In genomic region chr1:230232352-230232751, GRCh38 we compare ENCODE assay signal across 15 cellular contexts.
DNase-seq lines count a peak whose midpoint lies in the region; ATAC-seq and TF ChIP-seq lines count a peak whose summit lies in the region.
"Had no signal": no experiment of that assay in that cellular context is flagged by ENCODE, and none has a peak within 500 bp of the region (broad histone marks: within the 10 kb centered on the region; RNA-seq: fewer than 3 reads in every experiment).

No MANE protein-coding gene starts in this region.

- H3K9me2 ChIP-seq in neural cell (ENCODE audit: insufficient read depth, low read length) = no peaks in the 10 kb centered on the region

- H3K4me2 ChIP-seq in BLaER1 treated with 17β-estradiol and CSF1 and Interleukin-3, amounts not matched to agents 10 nM and 100 nM = peak overlapping the region; percentile 64 to 92 (median 81)
- H3K4me2 ChIP-seq in neural cell (ENCODE audit: low read length) = peak overlapping the region; percentile 77

- peaks cover 17 to 86% (median 32%) of the 10 kb centered on the region in 11 experiments; a peak in 21 of 22 replicates for H3K36me3 ChIP-seq in BLaER1 treated with 17β-estradiol and CSF1 and Interleukin-3, amounts not matched to agents 10 nM and 100 nM
- no peaks in the 10 kb centered on the region for H3K36me3 ChIP-seq in neural cell (ENCODE audit: insufficient read depth, low read length)
- H3K36me3 ChIP-seq: uterus had no signal

- H2AFZ ChIP-seq in neural cell (ENCODE audit: low read depth, low read length) = no peak overlapping the region

- no peaks in the 10 kb centered on the region for H3K79me2 ChIP-seq in neural cell (replicated peaks; ENCODE audit: insufficient read depth, low read length)

- ATAC-seq in GM18519 (IDR thresholded peaks at IDR 0.05; ENCODE audit: low FRiP score, unreplicated experiment) = no peak

- CTCF ChIA-PET in activated CD4-positive, alpha-beta T cell treated with anti-CD3 and anti-CD28 coated beads, Interleukin-2, amount 10 ng/mL, durations not matched to agents 7 days and 5 days (lab: Charles Lee) = interaction anchor here (0.6 to 1.5 kb wide), 2 partner anchors 11 to 548 kb away, joined by 5 to 6 read pairs; no protein-coding TSS in a partner anchor

- peak overlapping the region; percentile 75 for H3K27ac Mint-ChIP-seq in dendritic cell treated with granulocyte-macrophage colony-stimulating factor and Interleukin-4, amounts not matched to agents 40 ng/mL and 50 ng/mL, for 4 days
- no peak overlapping the region for H3K27ac Mint-ChIP-seq in activated CD4-positive, alpha-beta T cell treated with anti-CD3 and anti-CD28 coated beads, Interleukin-2, amount 10 ng/mL, durations not matched to agents 7 days and 5 days
- H3K27ac Mint-ChIP-seq: activated naive CD4-positive, alpha-beta T cell treated with anti-CD3 and anti-CD28 coated beads, Interleukin-2, amount 10 ng/mL, durations not matched to agents 7 days and 5 days had no signal

- TF ChIP-seq CTCF in neural cell (IDR thresholded peaks at IDR 0.05; ENCODE audit: poor library complexity, severe bottlenecking) = no peak

- peak overlapping the region in 9 of 11 experiments; percentile 13 to 67 (median 54); a peak in 11 of 22 replicates for H3K9ac ChIP-seq in BLaER1 treated with 17β-estradiol and CSF1 and Interleukin-3, amounts not matched to agents 10 nM and 100 nM
- peak overlapping the region; percentile 39 for H3K9ac ChIP-seq in neural cell (ENCODE audit: low read length)

- peak overlapping the region in 8 of 10 experiments; percentile 3 to 50 (median 32); a peak in 13 of 20 replicates for H3K4me3 ChIP-seq in BLaER1 treated with 17β-estradiol and CSF1 and Interleukin-3, amounts not matched to agents 10 nM and 100 nM
- H3K4me3 ChIP-seq in neural cell (ENCODE audit: low read length) = peak overlapping the region; percentile 52
- H3K4me3 ChIP-seq: K562, uterus had no signal

- peaks cover 40% of the 10 kb centered on the region for H3K4me1 Mint-ChIP-seq in dendritic cell treated with granulocyte-macrophage colony-stimulating factor and Interleukin-4, amounts not matched to agents 40 ng/mL and 50 ng/mL, for 4 days (ENCODE audit: low read depth)
- H3K4me1 Mint-ChIP-seq in activated CD4-positive, alpha-beta T cell treated with anti-CD3 and anti-CD28 coated beads, Interleukin-2, amount 10 ng/mL, durations not matched to agents 7 days and 5 days = peaks cover 13% of the 10 kb centered on the region

- H3K9me3 Mint-ChIP-seq in dendritic cell treated with granulocyte-macrophage colony-stimulating factor and Interleukin-4, amounts not matched to agents 40 ng/mL and 50 ng/mL, for 4 days = no peaks in the 10 kb centered on the region
- no peaks in the 10 kb centered on the region for H3K9me3 Mint-ChIP-seq in activated CD4-positive, alpha-beta T cell treated with anti-CD3 and anti-CD28 coated beads, Interleukin-2, amount 10 ng/mL, durations not matched to agents 7 days and 5 days
- H3K9me3 Mint-ChIP-seq: activated naive CD4-positive, alpha-beta T cell treated with anti-CD3 and anti-CD28 coated beads, Interleukin-2, amount 10 ng/mL, durations not matched to agents 7 days and 5 days had no signal

- TF ChIP-seq RAD21 in neural cell (conservative IDR thresholded peaks at IDR 0.05) = peak; percentile 15

- peak overlapping the region in 9 of 11 experiments; percentile 32 to 54 (median 41); a peak in 18 of 22 replicates for H3K27ac ChIP-seq in BLaER1 treated with 17β-estradiol and CSF1 and Interleukin-3, amounts not matched to agents 10 nM and 100 nM
- H3K27ac ChIP-seq in neural cell (ENCODE audit: low read length) = peak overlapping the region; percentile 82
- H3K27ac ChIP-seq: uterus had no signal

- H3K4me3 Mint-ChIP-seq in dendritic cell treated with granulocyte-macrophage colony-stimulating factor and Interleukin-4, amounts not matched to agents 40 ng/mL and 50 ng/mL, for 4 days = peak overlapping the region; percentile 40
- no peak overlapping the region for H3K4me3 Mint-ChIP-seq in activated CD4-positive, alpha-beta T cell treated with anti-CD3 and anti-CD28 coated beads, Interleukin-2, amount 10 ng/mL, durations not matched to agents 7 days and 5 days
- H3K4me3 Mint-ChIP-seq: activated naive CD4-positive, alpha-beta T cell treated with anti-CD3 and anti-CD28 coated beads, Interleukin-2, amount 10 ng/mL, durations not matched to agents 7 days and 5 days had no signal

- DNase-seq in NCI-H187 treated with DMSO at 0.1 percent for 48 hours (lab: John Stamatoyannopoulos, UW) (peak; percentile 11), NCI-H2029 treated with DMSO at 0.1 percent for 48 hours (lab: John Stamatoyannopoulos, UW) (no peak), COLO668 (lab: John Stamatoyannopoulos, UW; ENCODE audit: unreplicated experiment) (no peak)
- DNase-seq in activated CD4-positive, alpha-beta T cell treated with anti-CD3 and anti-CD28 coated beads, Interleukin-2, amount 10 ng/mL, durations not matched to agents 7 days and 5 days = no peak
- DNase-seq: activated naive CD4-positive, alpha-beta T cell treated with anti-CD3 and anti-CD28 coated beads, Interleukin-2, amount 10 ng/mL, durations not matched to agents 7 days and 5 days; DND-41; erythroblast; NCI-H1436 treated with DMSO at 0.1 percent for 48 hours; uterus had no signal

- intact Hi-C loops in dendritic cell treated with granulocyte-macrophage colony-stimulating factor and Interleukin-4, amounts not matched to agents 40 ng/mL and 50 ng/mL, for 4 days (cut with micrococcal nuclease) = no loop called here

- peaks cover 7% of the 10 kb centered on the region for H3F3A ChIP-seq in neural cell (ENCODE audit: insufficient read depth, low read length, poor library complexity, severe bottlenecking)

- H3K27me3 Mint-ChIP-seq in dendritic cell treated with granulocyte-macrophage colony-stimulating factor and Interleukin-4, amounts not matched to agents 40 ng/mL and 50 ng/mL, for 4 days = no peaks in the 10 kb centered on the region
- H3K27me3 Mint-ChIP-seq in activated CD4-positive, alpha-beta T cell treated with anti-CD3 and anti-CD28 coated beads, Interleukin-2, amount 10 ng/mL, durations not matched to agents 7 days and 5 days = no peaks in the 10 kb centered on the region
- H3K27me3 Mint-ChIP-seq: activated naive CD4-positive, alpha-beta T cell treated with anti-CD3 and anti-CD28 coated beads, Interleukin-2, amount 10 ng/mL, durations not matched to agents 7 days and 5 days; progenitor cell of endocrine pancreas had no signal

- no peaks in the 10 kb centered on the region for H3K9me3 ChIP-seq in BLaER1 treated with 17β-estradiol and CSF1 and Interleukin-3, amounts not matched to agents 10 nM and 100 nM (replicated peaks in 1 of 11)
- no peaks in the 10 kb centered on the region for H3K9me3 ChIP-seq in neural cell (ENCODE audit: low read length)
- H3K9me3 ChIP-seq: uterus had no signal

- no peaks in the 10 kb centered on the region for H3K27me3 ChIP-seq in BLaER1 treated with 17β-estradiol and CSF1 and Interleukin-3, amounts not matched to agents 10 nM and 100 nM
- no peaks in the 10 kb centered on the region for H3K27me3 ChIP-seq in neural cell (ENCODE audit: insufficient read depth, low read depth, low read length)
- H3K27me3 ChIP-seq: uterus had no signal

- TF ChIP-seq EP300 in neural cell (conservative IDR thresholded peaks at IDR 0.05; ENCODE audit: poor library complexity, severe bottlenecking) = peak; percentile 52

- H3K4me1 ChIP-seq in BLaER1 treated with 17β-estradiol and CSF1 and Interleukin-3, amounts not matched to agents 10 nM and 100 nM = peaks cover 33 to 52% (median 41%) of the 10 kb centered on the region in 10 experiments
- H3K4me1 ChIP-seq: uterus had no signal

- peaks cover 0 to 76% (median 5%) of the 10 kb centered on the region in 11 experiments; a peak in 8 of 22 replicates for H4K20me1 ChIP-seq in BLaER1 treated with 17β-estradiol and CSF1 and Interleukin-3, amounts not matched to agents 10 nM and 100 nM
- no peaks in the 10 kb centered on the region for H4K20me1 ChIP-seq in neural cell (ENCODE audit: insufficient read depth)

- POLR2A ChIA-PET in activated CD4-positive, alpha-beta T cell treated with anti-CD3 and anti-CD28 coated beads, Interleukin-2, amount 10 ng/mL, durations not matched to agents 7 days and 5 days (lab: Charles Lee) = no interaction called here

- peaks cover 12% of the 10 kb centered on the region for H3K36me3 Mint-ChIP-seq in dendritic cell treated with granulocyte-macrophage colony-stimulating factor and Interleukin-4, amounts not matched to agents 40 ng/mL and 50 ng/mL, for 4 days (ENCODE audit: low read depth)
- H3K36me3 Mint-ChIP-seq in activated CD4-positive, alpha-beta T cell treated with anti-CD3 and anti-CD28 coated beads, Interleukin-2, amount 10 ng/mL, durations not matched to agents 7 days and 5 days (ENCODE audit: low read depth) = peaks cover 5% of the 10 kb centered on the region
- H3K36me3 Mint-ChIP-seq: activated naive CD4-positive, alpha-beta T cell treated with anti-CD3 and anti-CD28 coated beads, Interleukin-2, amount 10 ng/mL, durations not matched to agents 7 days and 5 days had no signal

TF ChIP-seq in neural cell, 6 proteins besides CTCF, POLR2A, EP300 and RAD21 (continues in another document):
- TF ChIP-seq SMC3 (conservative IDR thresholded peaks at IDR 0.05; ENCODE audit: poor library complexity) (no peak), POLR2AphosphoS5 (IDR thresholded peaks at IDR 0.05) (peak; percentile 59), EZH2 (IDR thresholded peaks at IDR 0.05; ENCODE audit: borderline replicate concordance, insufficient read depth, low read length, poor library complexity, severe bottlenecking) (no peak)
